In genomic region chr1:198318092-198318491, GRCh38 we compare ENCODE assay signal across 11 cellular contexts.
A peak's percentile ranks its signal among the peaks of the same experiment; 100 is the strongest.
DNase-seq lines count a peak whose midpoint lies in the region; ATAC-seq lines count a peak whose summit lies in the region.
"Had no signal": no experiment of that assay in that cellular context is flagged by ENCODE, and none has a peak within 500 bp of the region (broad histone marks: within the 10 kb centered on the region; RNA-seq: fewer than 3 reads in every experiment).

No MANE protein-coding gene starts in this region.

- H3K27me3 Mint-ChIP-seq in activated T-helper 17 cell treated with anti-CD3 and anti-CD28 coated beads, Interleukin-2, amount 50 U/mL, for 72 hours: no peaks in the 10 kb centered on the region
- H3K27me3 Mint-ChIP-seq in activated T-helper 2 cell treated with anti-CD3 and anti-CD28 coated beads, Interferon-gamma antibody, Interleukin-2, Interleukin-4, amounts not matched to agents 10 μg/mL and 5 μg/mL and 100 μg/mL, durations not matched to agents 14 hours and 24 hours and 36 hours (ENCODE audit: low read depth): no peaks in the 10 kb centered on the region
- H3K27me3 Mint-ChIP-seq: activated B cell treated with CpG ODN at 0.5 μM for 24 hours had no signal

- H3K4me3 Mint-ChIP-seq in activated T-helper 17 cell treated with anti-CD3 and anti-CD28 coated beads, Interleukin-2, amount 50 U/mL, for 72 hours: no peak overlapping the region
- H3K4me3 Mint-ChIP-seq in activated T-helper 2 cell treated with anti-CD3 and anti-CD28 coated beads, Interferon-gamma antibody, Interleukin-2, Interleukin-4, amounts not matched to agents 10 μg/mL and 5 μg/mL and 100 μg/mL, durations not matched to agents 14 hours and 24 hours and 36 hours (ENCODE audit: low read depth): no peak overlapping the region
- H3K4me3 Mint-ChIP-seq: activated B cell treated with CpG ODN at 0.5 μM for 24 hours had no signal

- peaks cover 72% of the 10 kb centered on the region for H3K36me3 Mint-ChIP-seq in activated T-helper 17 cell treated with anti-CD3 and anti-CD28 coated beads, Interleukin-2, amount 50 U/mL, for 72 hours (ENCODE audit: low read depth)
- peaks cover 60% of the 10 kb centered on the region for H3K36me3 Mint-ChIP-seq in activated T-helper 2 cell treated with anti-CD3 and anti-CD28 coated beads, Interferon-gamma antibody, Interleukin-2, Interleukin-4, amounts not matched to agents 10 μg/mL and 5 μg/mL and 100 μg/mL, durations not matched to agents 14 hours and 24 hours and 36 hours (ENCODE audit: low read depth)

- H3K27ac Mint-ChIP-seq in activated T-helper 17 cell treated with anti-CD3 and anti-CD28 coated beads, Interleukin-2, amount 50 U/mL, for 72 hours: peak overlapping the region; percentile 51
- H3K27ac Mint-ChIP-seq in activated T-helper 2 cell treated with anti-CD3 and anti-CD28 coated beads, Interferon-gamma antibody, Interleukin-2, Interleukin-4, amounts not matched to agents 10 μg/mL and 5 μg/mL and 100 μg/mL, durations not matched to agents 14 hours and 24 hours and 36 hours: no peak overlapping the region
- H3K27ac Mint-ChIP-seq: activated B cell treated with CpG ODN at 0.5 μM for 24 hours had no signal

- intact Hi-C loops in activated T-helper 2 cell treated with anti-CD3 and anti-CD28 coated beads, Interferon-gamma antibody, Interleukin-2, Interleukin-4, amounts not matched to agents 10 μg/mL and 5 μg/mL and 100 μg/mL, durations not matched to agents 14 hours and 24 hours and 36 hours (cut with micrococcal nuclease): no loop called here

- H3K9me3 Mint-ChIP-seq in activated T-helper 17 cell treated with anti-CD3 and anti-CD28 coated beads, Interleukin-2, amount 50 U/mL, for 72 hours: no peaks in the 10 kb centered on the region
- no peaks in the 10 kb centered on the region for H3K9me3 Mint-ChIP-seq in activated T-helper 2 cell treated with anti-CD3 and anti-CD28 coated beads, Interferon-gamma antibody, Interleukin-2, Interleukin-4, amounts not matched to agents 10 μg/mL and 5 μg/mL and 100 μg/mL, durations not matched to agents 14 hours and 24 hours and 36 hours
- H3K9me3 Mint-ChIP-seq: activated B cell treated with CpG ODN at 0.5 μM for 24 hours had no signal

- DNase-seq in COR-L47 (lab: John Stamatoyannopoulos, UW) (no peak), hippocampal formation (lab: John Stamatoyannopoulos, UW) (no peak)
- no peak for DNase-seq in activated T-helper 2 cell treated with anti-CD3 and anti-CD28 coated beads, Interferon-gamma antibody, Interleukin-2, Interleukin-4, amounts not matched to agents 10 μg/mL and 5 μg/mL and 100 μg/mL, durations not matched to agents 14 hours and 24 hours and 36 hours (ENCODE audit: low spot score)
- DNase-seq: activated B cell treated with CpG ODN at 0.5 μM for 24 hours; activated effector memory CD4-positive, alpha-beta T cell treated with Interleukin-2 at 50 U/mL for 16 hours; NCI-H2107 had no signal

- ATAC-seq in GM18517 (IDR thresholded peaks at IDR 0.05; ENCODE audit: unreplicated experiment) (peak; percentile 88), GM21381 (IDR thresholded peaks at IDR 0.05; ENCODE audit: unreplicated experiment) (peak; percentile 72), HG03103 (IDR thresholded peaks at IDR 0.05; ENCODE audit: low read depth, unreplicated experiment) (peak; percentile 51)
- peak; percentile 29 for ATAC-seq in activated T-helper 17 cell treated with anti-CD3 and anti-CD28 coated beads, Interleukin-2, amount 50 U/mL, for 72 hours (replicated peaks)
- ATAC-seq: esophagus mucosa had no signal

- H3K4me1 Mint-ChIP-seq in activated T-helper 17 cell treated with anti-CD3 and anti-CD28 coated beads, Interleukin-2, amount 50 U/mL, for 72 hours: peaks cover 24% of the 10 kb centered on the region
- peaks cover 28% of the 10 kb centered on the region for H3K4me1 Mint-ChIP-seq in activated T-helper 2 cell treated with anti-CD3 and anti-CD28 coated beads, Interferon-gamma antibody, Interleukin-2, Interleukin-4, amounts not matched to agents 10 μg/mL and 5 μg/mL and 100 μg/mL, durations not matched to agents 14 hours and 24 hours and 36 hours (ENCODE audit: low read depth)
- H3K4me1 Mint-ChIP-seq: activated B cell treated with CpG ODN at 0.5 μM for 24 hours had no signal

Comparison
In these comparisons a context has a peak if more than half of its experiments do, and no peak if none do; other contexts are left out.
1. ATAC-seq: peak in every context shown above with its lines; median percentile 88 in GM18517; 72 in GM21381; 51 in HG03103; 29 in activated T-helper 17 cell treated with anti-CD3 and anti-CD28 coated beads, Interleukin-2, amount 50 U/mL, for 72 hours.